ENCODE assay signal across 8 cellular contexts in genomic region chr6:36546664-36546957, GRCh38. TPM values are rescaled to one million over a fixed set of nuclear protein-coding genes. Genes with fewer than 3 reads are reported as not detected.
DNase-seq lines count a peak whose midpoint lies in the region; ATAC-seq and TF ChIP-seq lines count a peak whose summit lies in the region.

No MANE protein-coding gene starts in this region.

- H3K36me3 ChIP-seq in brain microvascular endothelial cell (replicated peaks) (no peaks in the 10 kb centered on the region), lower lobe of right lung (peaks cover 2% of the 10 kb centered on the region), upper lobe of right lung (no peaks in the 10 kb centered on the region)

- no peak for TF ChIP-seq CTCF in brain microvascular endothelial cell (IDR thresholded peaks at IDR 0.05; ENCODE audit: low read depth, low read length, missing control alignments)
- no peak for TF ChIP-seq CTCF in lower lobe of right lung (IDR thresholded peaks at IDR 0.05)
- no peak for TF ChIP-seq CTCF in upper lobe of right lung (IDR thresholded peaks at IDR 0.05)

- DNase-seq in Right ventricle myocardium inferior (ENCODE audit: missing footprints): no peak
- no peak for DNase-seq in Right ventricle myocardium superior
- DNase-seq in brain microvascular endothelial cell: no peak
- DNase-seq in lower lobe of right lung: no peak
- no peak for DNase-seq in upper lobe of right lung
- DNase-seq in AG20443 (ENCODE audit: low spot score): no peak
- DNase-seq in medulla oblongata (ENCODE audit: extremely low spot score): no peak

- H3K4me1 ChIP-seq in lower lobe of right lung (peaks cover 50% of the 10 kb centered on the region), upper lobe of right lung (peaks cover 23% of the 10 kb centered on the region)

- H3K27me3 ChIP-seq in brain microvascular endothelial cell (replicated peaks) (no peaks in the 10 kb centered on the region), lower lobe of right lung (ENCODE audit: low read depth) (no peaks in the 10 kb centered on the region), upper lobe of right lung (no peaks in the 10 kb centered on the region)

- H3K4me3 ChIP-seq in brain microvascular endothelial cell (ENCODE audit: low read depth, low read length): peak overlapping the region; percentile 95
- peak overlapping the region; percentile 94 for H3K4me3 ChIP-seq in lower lobe of right lung
- peak overlapping the region; percentile 95 for H3K4me3 ChIP-seq in upper lobe of right lung

- in situ Hi-C loops in brain microvascular endothelial cell (cut with HindIII; ENCODE audit: low pct_ligation_motif_present, low sequenced_read_pairs): no loop called here

- no peaks in the 10 kb centered on the region for H3K9me3 ChIP-seq in lower lobe of right lung
- H3K9me3 ChIP-seq in upper lobe of right lung: no peaks in the 10 kb centered on the region

- H3K27ac ChIP-seq in brain microvascular endothelial cell (peak overlapping the region; percentile 64), lower lobe of right lung (peak overlapping the region; percentile 95), upper lobe of right lung (peak overlapping the region; percentile 95)

- intact Hi-C loops in Right ventricle myocardium inferior (cut with DNase I) (loop anchor here (2.0 to 5.0 kb wide), 3 partner anchors 102 to 136 kb away; no protein-coding TSS in a partner anchor), Right ventricle myocardium superior (cut with DNase I) (loop anchor here (5.0 kb wide), 1 partner anchor 46 kb away; the partner anchor contains the start of gene SRSF3), lower lobe of right lung (cut with DNase I) (no loop called here), upper lobe of right lung (cut with DNase I) (no loop called here)

- ATAC-seq in Right ventricle myocardium inferior (peak; percentile 14), Right ventricle myocardium superior (ENCODE audit: poor library complexity) (no peak), lower lobe of right lung (peak; percentile 13 to 14), upper lobe of right lung (no peak), GM19463 (IDR thresholded peaks at IDR 0.05; ENCODE audit: unreplicated experiment) (no peak)

RNA-seq across cellular contexts. Expression of gene STK38, which starts 0.7 kb away (rescaled TPM):
- total RNA-seq in Right ventricle myocardium inferior (22.6 TPM), Right ventricle myocardium superior (21.2 TPM), lower lobe of right lung (35.0 TPM), upper lobe of right lung (27.8 TPM)

RNA-seq across cellular contexts. Expression of gene SRSF3, which starts 47.6 kb away (rescaled TPM):
- total RNA-seq in Right ventricle myocardium inferior (119 TPM), Right ventricle myocardium superior (122 TPM), lower lobe of right lung (180 TPM), upper lobe of right lung (169 TPM)

Comparison
In these comparisons a context has a peak if more than half of its experiments do, and no peak if none do; other contexts are left out.
1. ATAC-seq: peak in Right ventricle myocardium inferior (single experiment) and lower lobe of right lung (2 of 2); none in Right ventricle myocardium superior (single experiment), upper lobe of right lung (single experiment) and GM19463 (single experiment).
2. intact Hi-C loops: an anchor here in Right ventricle myocardium inferior (2.0 to 5.0 kb wide) and Right ventricle myocardium superior (5.0 kb wide); none called in lower lobe of right lung and upper lobe of right lung.
3. Peak in every context shown above with its lines, with median percentiles within 50 percentile points of each other: H3K27ac ChIP-seq and H3K4me3 ChIP-seq.